ENCODE assay signal across 8 cellular contexts in the genomic region with DNA sequence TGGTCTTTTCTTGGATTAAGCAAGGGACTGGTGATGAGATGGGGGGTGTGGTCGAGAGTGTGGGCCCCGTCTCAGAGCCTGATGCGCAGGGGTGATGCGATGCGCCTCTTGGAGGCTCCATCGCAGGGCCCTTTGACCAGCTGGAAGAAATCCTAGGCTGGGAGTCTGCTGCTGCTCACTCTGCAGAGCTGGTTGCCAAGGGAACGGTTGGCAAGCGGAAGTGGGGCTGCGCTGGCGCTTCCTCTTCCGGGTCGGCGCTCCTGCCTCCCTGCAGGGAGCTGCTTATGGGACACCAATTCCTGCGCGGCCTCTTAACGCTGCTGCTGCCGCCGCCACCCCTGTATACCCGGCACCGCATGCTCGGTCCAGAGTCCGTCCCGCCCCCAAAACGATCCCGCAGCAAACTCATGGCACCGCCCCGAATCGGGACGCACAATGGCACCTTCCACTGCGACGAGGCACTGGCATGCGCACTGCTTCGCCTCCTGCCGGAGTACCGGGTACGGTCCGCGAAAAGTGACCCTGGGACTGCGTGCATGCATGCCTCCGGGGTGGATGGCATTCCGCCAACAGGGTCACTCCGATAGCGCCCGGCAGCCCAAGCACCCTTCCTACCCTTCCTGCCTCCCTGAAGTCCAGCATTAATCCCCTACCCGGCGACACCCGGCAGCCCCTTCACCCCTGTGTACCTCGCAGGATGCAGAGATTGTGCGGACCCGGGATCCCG. TPM values are rescaled to one million over a fixed set of nuclear protein-coding genes. Genes with fewer than 3 reads are reported as not detected.
DNase-seq lines count a peak whose midpoint lies in the region; ATAC-seq and TF ChIP-seq lines count a peak whose summit lies in the region.

A gene with protein sequence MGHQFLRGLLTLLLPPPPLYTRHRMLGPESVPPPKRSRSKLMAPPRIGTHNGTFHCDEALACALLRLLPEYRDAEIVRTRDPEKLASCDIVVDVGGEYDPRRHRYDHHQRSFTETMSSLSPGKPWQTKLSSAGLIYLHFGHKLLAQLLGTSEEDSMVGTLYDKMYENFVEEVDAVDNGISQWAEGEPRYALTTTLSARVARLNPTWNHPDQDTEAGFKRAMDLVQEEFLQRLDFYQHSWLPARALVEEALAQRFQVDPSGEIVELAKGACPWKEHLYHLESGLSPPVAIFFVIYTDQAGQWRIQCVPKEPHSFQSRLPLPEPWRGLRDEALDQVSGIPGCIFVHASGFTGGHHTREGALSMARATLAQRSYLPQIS (plus strand): TSS at position 242 of the 727 bp plus-strand sequence. CDS start 43 bp downstream, at position 285.

- no peak for TF ChIP-seq POLR2A in lower leg skin (IDR thresholded peaks at IDR 0.05)

- no peaks in the 10 kb centered on the region for H3K9me3 ChIP-seq in duodenal mucosa (ENCODE audit: control insufficient read depth in 1 of 2, low read length in 2 of 2)

- peak within 1 kb of the TSS; percentile 77 to 92 for H3K9ac ChIP-seq in duodenal mucosa (ENCODE audit: low read depth in 1 of 2, low read length in 2 of 2)

- intact Hi-C loops in lower leg skin (cut with DNase I; ENCODE audit: low total_unique reads), result no loop called here

- H3K4me1 ChIP-seq in duodenal mucosa (ENCODE audit: control insufficient read depth in 1 of 2, insufficient read depth in 2 of 2, low read length in 2 of 2), result peaks cover 18 to 45% of the 10 kb centered on the region in 2 donors

- H3K27ac ChIP-seq in duodenal mucosa (ENCODE audit: low read depth, low read length), result peak within 1 kb of the TSS; percentile 65

- TF ChIP-seq CTCF in lower leg skin (IDR thresholded peaks at IDR 0.05), result no peak

- H3K4me3 ChIP-seq in duodenal mucosa (ENCODE audit: low read depth in 1 of 2, low read length in 2 of 2), result peak within 1 kb of the TSS; percentile 88 to 100
- H3K4me3 ChIP-seq in lower leg skin (ENCODE audit: low read depth, poor library complexity, severe bottlenecking), result peak within 1 kb of the TSS; percentile 64

- H3K27me3 ChIP-seq in duodenal mucosa (ENCODE audit: control insufficient read depth in 1 of 2, insufficient read depth in 2 of 2, low read length in 2 of 2), result no peaks in the 10 kb centered on the region

- peak; percentile 61 for ATAC-seq in HG03520 (IDR thresholded peaks at IDR 0.05; ENCODE audit: unreplicated experiment)

- 1% methylated on average over 23 to 42 of the region's 51 CpGs for WGBS in lower leg skin, 2 donors

- peaks cover 11 to 18% of the 10 kb centered on the region in 2 donors for H3K36me3 ChIP-seq in duodenal mucosa (ENCODE audit: control insufficient read depth in 1 of 2, insufficient read depth in 2 of 2, low read length in 2 of 2)

- DNase-seq in C1 segment of cervical spinal cord (lab: John Stamatoyannopoulos, UW) (peak; percentile 29 to 89 (median 82)), GM19240 (ENCODE audit: insufficient read length, low spot score) (peak; percentile 86), NCI-H748 treated with DMSO at 0.1 percent for 48 hours (lab: John Stamatoyannopoulos, UW) (peak; percentile 77), lower leg skin (ENCODE audit: low spot score in 2 of 2) (peak; percentile 75 to 94)
- DNase-seq in activated CD4-positive, alpha-beta T cell treated with anti-CD3 and anti-CD28 coated beads, Interleukin-2, amount 50 U/mL, for 48 hours, result peak; percentile 84 to 88
- peak; percentile 77 to 82 for DNase-seq in stimulated activated CD4-positive, alpha-beta T cell treated with anti-CD3 and anti-CD28 coated beads, Interleukin-4, amount 100 ng/mL, for 4 hours

RNA-seq across cellular contexts. Expression of the gene that starts here (rescaled TPM):
- 10 to 100 TPM; 39.2 to 53.5 (median 46.8) TPM for total RNA-seq in lower leg skin

Comparison
In these comparisons a context has a peak if more than half of its experiments do, and no peak if none do; other contexts are left out.
1. Peak in every context shown above with its lines: DNase-seq, ATAC-seq, H3K4me3 ChIP-seq and H3K27ac ChIP-seq.